ENCODE assay signal across 8 cellular contexts in the genomic region with DNA sequence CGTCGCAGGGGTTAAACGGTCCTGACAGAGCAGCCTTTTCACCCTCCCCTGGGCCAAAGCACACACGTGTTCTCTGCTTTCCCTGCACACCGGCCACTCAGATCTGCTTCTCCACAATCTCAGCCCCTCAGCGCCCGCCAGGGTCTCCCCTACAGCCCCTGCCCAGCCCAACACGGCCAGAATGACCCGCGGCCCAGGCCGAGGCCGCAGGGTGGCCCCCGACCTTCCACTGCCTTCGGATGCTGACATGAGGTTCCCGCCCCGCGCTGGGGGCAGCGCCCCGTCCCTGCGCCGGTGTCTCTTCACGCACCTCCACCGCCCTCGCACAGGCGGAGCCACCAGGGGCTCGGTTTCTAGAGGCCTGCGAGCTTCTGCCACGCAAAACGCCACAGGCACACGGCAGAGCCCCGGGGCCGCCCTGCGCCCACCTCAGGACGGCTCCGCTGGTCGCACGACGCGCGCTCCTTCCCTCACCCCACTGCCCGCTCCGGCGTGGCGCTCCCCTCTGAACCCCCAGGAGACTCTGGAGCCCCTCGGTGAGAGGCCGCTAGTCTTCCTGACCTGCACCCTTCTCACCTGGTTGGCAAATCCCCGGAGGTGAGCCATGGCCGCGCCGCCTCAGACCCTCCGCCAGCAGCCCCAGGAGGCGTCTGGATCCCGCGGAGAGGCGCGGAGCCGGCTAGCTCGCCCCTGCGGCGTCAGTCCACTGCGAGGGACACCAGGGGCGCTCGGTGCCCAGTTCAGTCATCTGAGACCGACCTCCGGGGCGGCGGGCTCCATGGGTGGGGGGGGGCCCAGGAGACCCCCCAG. TPM values are rescaled to one million over a fixed set of nuclear protein-coding genes. Genes with fewer than 3 reads are reported as not detected.
A peak's percentile ranks its signal among the peaks of the same experiment; 100 is the strongest.
DNase-seq lines count a peak whose midpoint lies in the region; ATAC-seq lines count a peak whose summit lies in the region.

No MANE protein-coding gene starts in this region.

- CTCF ChIA-PET in activated CD4-positive, alpha-beta T cell treated with anti-CD3 and anti-CD28 coated beads, Interleukin-2, amount 10 ng/mL, durations not matched to agents 7 days and 5 days (lab: Charles Lee), result interaction anchor here (0.6 to 0.7 kb wide), 3 partner anchors 16 to 55 kb away, joined by 3 to 4 read pairs (median 3); no protein-coding TSS in a partner anchor

- H3K9me3 ChIP-seq in endocrine pancreas (ENCODE audit: control insufficient read depth, low read length), result no peaks in the 10 kb centered on the region
- no peaks in the 10 kb centered on the region for H3K9me3 ChIP-seq in mucosa of stomach (ENCODE audit: control insufficient read depth, low read length)

- peak; percentile 19 for ATAC-seq in GM21526 (IDR thresholded peaks at IDR 0.05; ENCODE audit: low FRiP score, unreplicated experiment)

- no peaks in the 10 kb centered on the region for H3K36me3 ChIP-seq in endocrine pancreas (ENCODE audit: control insufficient read depth, insufficient read depth, low read length)
- no peaks in the 10 kb centered on the region for H3K36me3 ChIP-seq in mucosa of stomach (ENCODE audit: control insufficient read depth, insufficient read depth, low read length)

- no peaks in the 10 kb centered on the region for H3K36me3 Mint-ChIP-seq in IgD-negative memory B cell
- no peaks in the 10 kb centered on the region for H3K36me3 Mint-ChIP-seq in activated CD4-positive, alpha-beta T cell treated with anti-CD3 and anti-CD28 coated beads, Interleukin-2, amount 10 ng/mL, durations not matched to agents 7 days and 5 days (ENCODE audit: low read depth)

- peak overlapping the region in 1 of 3 donors; percentile 80 for H3K27ac Mint-ChIP-seq in IgD-negative memory B cell
- H3K27ac Mint-ChIP-seq in activated CD4-positive, alpha-beta T cell treated with anti-CD3 and anti-CD28 coated beads, Interleukin-2, amount 10 ng/mL, durations not matched to agents 7 days and 5 days, result peak overlapping the region; percentile 69

- H3K27me3 Mint-ChIP-seq in IgD-negative memory B cell, result no peaks in the 10 kb centered on the region
- peaks cover 7% of the 10 kb centered on the region for H3K27me3 Mint-ChIP-seq in activated CD4-positive, alpha-beta T cell treated with anti-CD3 and anti-CD28 coated beads, Interleukin-2, amount 10 ng/mL, durations not matched to agents 7 days and 5 days

- no peaks in the 10 kb centered on the region for H3K9me3 Mint-ChIP-seq in IgD-negative memory B cell
- H3K9me3 Mint-ChIP-seq in activated CD4-positive, alpha-beta T cell treated with anti-CD3 and anti-CD28 coated beads, Interleukin-2, amount 10 ng/mL, durations not matched to agents 7 days and 5 days, result no peaks in the 10 kb centered on the region

- POLR2A ChIA-PET in activated CD4-positive, alpha-beta T cell treated with anti-CD3 and anti-CD28 coated beads, Interleukin-2, amount 10 ng/mL, durations not matched to agents 7 days and 5 days (lab: Charles Lee), result no interaction called here

- H3K27ac ChIP-seq in temporal lobe (ENCODE audit: low read depth, low read length), result peak overlapping the region; percentile 44

- peak overlapping the region; percentile 16 for H3K9ac ChIP-seq in endocrine pancreas (ENCODE audit: control insufficient read depth, insufficient read depth, low read length)
- peak overlapping the region; percentile 64 for H3K9ac ChIP-seq in mucosa of stomach (ENCODE audit: low read length)

- H3K4me1 Mint-ChIP-seq in IgD-negative memory B cell, result peaks cover 4 to 13% (median 12%) of the 10 kb centered on the region in 3 donors
- peaks cover 18% of the 10 kb centered on the region for H3K4me1 Mint-ChIP-seq in activated CD4-positive, alpha-beta T cell treated with anti-CD3 and anti-CD28 coated beads, Interleukin-2, amount 10 ng/mL, durations not matched to agents 7 days and 5 days

- H3K4me1 ChIP-seq in endocrine pancreas (ENCODE audit: control insufficient read depth, insufficient read depth, low read length) (no peaks in the 10 kb centered on the region), mucosa of stomach (ENCODE audit: control insufficient read depth, insufficient read depth, low read length) (peaks cover 21% of the 10 kb centered on the region)

- DNase-seq in ELR (ENCODE audit: low read depth) (peak; percentile 75), mesenteric fat pad (ENCODE audit: low spot score) (no peak)
- peak; percentile 36 for DNase-seq in activated CD4-positive, alpha-beta T cell treated with anti-CD3 and anti-CD28 coated beads, Interleukin-2, amount 10 ng/mL, durations not matched to agents 7 days and 5 days

- H3K4me3 ChIP-seq in endocrine pancreas (ENCODE audit: control insufficient read depth, insufficient read depth, low read length) (no peak overlapping the region), mucosa of stomach (ENCODE audit: low read length) (peak overlapping the region; percentile 60)

- no peaks in the 10 kb centered on the region for H3K27me3 ChIP-seq in endocrine pancreas (ENCODE audit: control insufficient read depth, insufficient read depth, low read length)
- H3K27me3 ChIP-seq in mucosa of stomach (ENCODE audit: control insufficient read depth, insufficient read depth, low read length), result no peaks in the 10 kb centered on the region

- H3K4me3 Mint-ChIP-seq in IgD-negative memory B cell, result peak overlapping the region; percentile 81 to 90 (median 88)
- peak overlapping the region; percentile 76 for H3K4me3 Mint-ChIP-seq in activated CD4-positive, alpha-beta T cell treated with anti-CD3 and anti-CD28 coated beads, Interleukin-2, amount 10 ng/mL, durations not matched to agents 7 days and 5 days

RNA-seq across cellular contexts. Expression of a gene that starts 0.7 kb away (rescaled TPM):
- polyA plus RNA-seq in IgD-negative memory B cell, result 90.5 TPM
- total RNA-seq in activated CD4-positive, alpha-beta T cell treated with anti-CD3 and anti-CD28 coated beads, Interleukin-2, amount 10 ng/mL, durations not matched to agents 7 days and 5 days, result 100 to 1,000 TPM; 133 to 135 TPM
- total RNA-seq in temporal lobe, result 127 TPM
- 95.5 TPM for total RNA-seq in mesenteric fat pad

RNA-seq across cellular contexts. Expression of a gene that starts 50.9 kb away (rescaled TPM):
- polyA plus RNA-seq in IgD-negative memory B cell, result 0.08 TPM
- total RNA-seq in activated CD4-positive, alpha-beta T cell treated with anti-CD3 and anti-CD28 coated beads, Interleukin-2, amount 10 ng/mL, durations not matched to agents 7 days and 5 days, result not detected
- 21.6 TPM for total RNA-seq in temporal lobe
- 115 TPM for total RNA-seq in mesenteric fat pad

Comparison
In these comparisons a context has a peak if more than half of its experiments do, and no peak if none do; other contexts are left out.
1. RNA of a gene that starts 50.9 kb away (total RNA-seq): 115 TPM in mesenteric fat pad (single experiment) and 21.6 TPM in temporal lobe (single experiment); not detected in activated CD4-positive, alpha-beta T cell treated with anti-CD3 and anti-CD28 coated beads, Interleukin-2, amount 10 ng/mL, durations not matched to agents 7 days and 5 days; every median in the first group is over 10 times any median in the second.